Comparison of ENCODE assay signal across 11 cellular contexts in the genomic region with DNA sequence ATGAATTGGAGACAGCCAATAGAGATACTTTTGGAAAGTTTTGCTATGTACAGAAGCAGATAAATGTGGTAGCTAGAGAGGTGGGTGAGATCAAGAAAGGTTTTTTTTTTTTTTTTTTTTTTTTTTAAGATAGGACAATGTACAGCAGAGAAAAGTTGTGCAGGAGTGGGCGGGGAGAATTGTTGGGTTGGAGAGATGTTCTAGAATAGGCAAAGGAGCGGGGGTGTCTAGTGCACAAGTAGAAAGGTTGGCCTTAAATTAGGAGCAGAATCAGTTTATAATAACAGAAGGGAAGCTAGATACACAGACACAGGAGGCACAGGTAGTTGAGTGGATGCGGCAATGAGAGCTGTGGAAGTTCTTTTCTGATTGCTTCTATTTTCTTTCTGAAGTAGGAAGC.
"Had no signal": no experiment of that assay in that cellular context is flagged by ENCODE, and none has a peak within 500 bp of the region (broad histone marks: within the 10 kb centered on the region; RNA-seq: fewer than 3 reads in every experiment).

No MANE protein-coding gene starts in this region.

- DNase-seq: GM23248, GOT3, H7, H9, HCEC 1CT, HFFc6 had no signal

- H3K27ac ChIP-seq: GM23248 had no signal

- ATAC-seq: GM23338, HCT116 had no signal

- H3K9me3 Mint-ChIP-seq: GM23338, HFFc6 had no signal

- H3K9me3 ChIP-seq: HAP-1 had no signal

- H3K4me1 Mint-ChIP-seq: GM23338, H9 had no signal

- H3K4me3 ChIP-seq: GM23248, GM23338, HAP-1 had no signal

- H3K27ac Mint-ChIP-seq: GM23338, H9, HFFc6 had no signal

- H3K36me3 ChIP-seq: HAP-1 had no signal

- H3K4me3 Mint-ChIP-seq: GM23338, H9, HFFc6 had no signal

- H3K4me1 ChIP-seq: HAP-1 had no signal

- FAIRE-seq: H1, H54 had no signal
